23 cellular contexts compared by ENCODE assay signal in the genomic region with DNA sequence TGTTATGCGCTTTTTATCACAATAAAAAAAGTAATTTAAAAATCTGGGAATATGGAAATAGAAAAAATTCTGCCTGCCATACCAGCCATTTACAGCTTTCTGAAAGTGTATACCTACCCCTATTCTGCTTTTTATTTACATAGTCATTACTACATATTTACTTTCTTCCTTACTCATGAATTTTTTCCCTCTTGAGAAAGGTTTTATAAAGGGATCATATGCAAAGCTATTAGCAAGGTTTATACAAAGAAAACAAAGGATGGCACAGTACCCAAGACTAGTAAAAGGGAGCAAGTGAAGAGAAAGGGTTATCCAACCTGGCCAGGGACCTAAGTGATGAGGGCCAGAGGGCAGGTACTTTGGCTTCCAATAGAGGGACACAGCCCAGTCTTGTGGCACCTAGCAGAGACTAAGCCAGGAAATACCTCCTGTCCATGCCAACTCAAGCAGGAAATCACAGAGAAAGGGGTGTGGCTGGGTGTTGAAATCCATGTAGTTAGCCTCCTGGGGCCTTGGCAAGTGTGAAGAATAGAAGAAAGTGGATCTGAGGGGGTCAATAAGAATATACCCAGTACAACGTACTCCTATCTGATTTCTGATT.
A peak's percentile ranks its signal among the peaks of the same experiment; 100 is the strongest.
DNase-seq lines count a peak whose midpoint lies in the region; ATAC-seq and TF ChIP-seq lines count a peak whose summit lies in the region.
"Had no signal": no experiment of that assay in that cellular context is flagged by ENCODE, and none has a peak within 500 bp of the region (broad histone marks: within the 10 kb centered on the region; RNA-seq: fewer than 3 reads in every experiment).

No MANE protein-coding gene starts in this region.

- no peaks in the 10 kb centered on the region for H3K36me3 Mint-ChIP-seq in Calu3 (ENCODE audit: insufficient read depth, unreplicated experiment)
- H3K36me3 Mint-ChIP-seq in activated T-cell treated with anti-CD3 and anti-CD28 coated beads, Interleukin-2, amount 50 U/mL, for 24 hours (ENCODE audit: low read depth): no peaks in the 10 kb centered on the region
- H3K36me3 Mint-ChIP-seq in natural killer cell treated with Interleukin-12 subunit alpha and Interleukin-12 subunit beta and Interleukin-15 and Interleukin-18, amount 100 ng/mL, for 72 hours: no peaks in the 10 kb centered on the region
- H3K36me3 Mint-ChIP-seq: CD4-positive, alpha-beta memory T cell; immature natural killer cell had no signal

- H3K27ac Mint-ChIP-seq in Calu3 (ENCODE audit: unreplicated experiment): peak overlapping the region; percentile 69
- H3K27ac Mint-ChIP-seq in activated T-cell treated with anti-CD3 and anti-CD28 coated beads, Interleukin-2, amount 50 U/mL, for 24 hours: no peak overlapping the region
- no peak overlapping the region for H3K27ac Mint-ChIP-seq in natural killer cell treated with Interleukin-12 subunit alpha and Interleukin-12 subunit beta and Interleukin-15 and Interleukin-18, amount 100 ng/mL, for 72 hours
- H3K27ac Mint-ChIP-seq: activated CD4-positive, alpha-beta memory T cell treated with anti-CD3 and anti-CD28 coated beads, Interleukin-2, amount 10 ng/mL, durations not matched to agents 7 days and 5 days; activated naive CD4-positive, alpha-beta T cell treated with anti-CD3 and anti-CD28 coated beads for 36 hours; CD4-positive, alpha-beta memory T cell; HFFc6; immature natural killer cell; T-helper 17 cell had no signal

- intact Hi-C loops in Calu3 (cut with micrococcal nuclease; ENCODE audit: unreplicated experiment): no loop called here

- H3K9me3 Mint-ChIP-seq in Calu3 (ENCODE audit: low read depth, unreplicated experiment): peaks cover 2% of the 10 kb centered on the region
- peaks cover 2% of the 10 kb centered on the region for H3K9me3 Mint-ChIP-seq in activated T-cell treated with anti-CD3 and anti-CD28 coated beads, Interleukin-2, amount 50 U/mL, for 24 hours
- H3K9me3 Mint-ChIP-seq in natural killer cell treated with Interleukin-12 subunit alpha and Interleukin-12 subunit beta and Interleukin-15 and Interleukin-18, amount 100 ng/mL, for 72 hours: peaks cover 4% of the 10 kb centered on the region
- H3K9me3 Mint-ChIP-seq: activated CD4-positive, alpha-beta memory T cell treated with anti-CD3 and anti-CD28 coated beads, Interleukin-2, amount 10 ng/mL, durations not matched to agents 7 days and 5 days had no signal

- peak overlapping the region; percentile 57 for H3K27ac ChIP-seq in RWPE1
- H3K27ac ChIP-seq: esophagus squamous epithelium, KMS-11, WERI-Rb-1 had no signal

- no peak for ATAC-seq in natural killer cell treated with Interleukin-12 subunit alpha and Interleukin-12 subunit beta and Interleukin-15 and Interleukin-18, amount 100 ng/mL, for 72 hours
- no peak for ATAC-seq in GM18867 (IDR thresholded peaks at IDR 0.05; ENCODE audit: unreplicated experiment)
- ATAC-seq: T-helper 17 cell had no signal

- no peak overlapping the region for H3K4me3 Mint-ChIP-seq in Calu3 (ENCODE audit: low read depth, unreplicated experiment)
- H3K4me3 Mint-ChIP-seq in activated T-cell treated with anti-CD3 and anti-CD28 coated beads, Interleukin-2, amount 50 U/mL, for 24 hours: no peak overlapping the region
- H3K4me3 Mint-ChIP-seq in natural killer cell treated with Interleukin-12 subunit alpha and Interleukin-12 subunit beta and Interleukin-15 and Interleukin-18, amount 100 ng/mL, for 72 hours: no peak overlapping the region
- H3K4me3 Mint-ChIP-seq: activated CD4-positive, alpha-beta memory T cell treated with anti-CD3 and anti-CD28 coated beads, Interleukin-2, amount 10 ng/mL, durations not matched to agents 7 days and 5 days; activated naive CD4-positive, alpha-beta T cell treated with anti-CD3 and anti-CD28 coated beads for 36 hours; CD4-positive, alpha-beta memory T cell; HFFc6; immature natural killer cell; T-helper 17 cell had no signal

- TF ChIP-seq CTCF in Calu3 (IDR thresholded peaks at IDR 0.05; ENCODE audit: unreplicated experiment): no peak
- no peak for TF ChIP-seq CTCF in RWPE1 (conservative IDR thresholded peaks at IDR 0.05; ENCODE audit: low read depth)

- POLR2A ChIA-PET in RWPE1 (lab: Yijun Ruan, JAX; ENCODE audit: low non-redundant PET): no interaction called here

- H3K4me1 Mint-ChIP-seq in Calu3 (ENCODE audit: low read depth, unreplicated experiment): peaks cover 27% of the 10 kb centered on the region
- no peaks in the 10 kb centered on the region for H3K4me1 Mint-ChIP-seq in activated T-cell treated with anti-CD3 and anti-CD28 coated beads, Interleukin-2, amount 50 U/mL, for 24 hours (ENCODE audit: low read depth)
- H3K4me1 Mint-ChIP-seq in natural killer cell treated with Interleukin-12 subunit alpha and Interleukin-12 subunit beta and Interleukin-15 and Interleukin-18, amount 100 ng/mL, for 72 hours (ENCODE audit: low read depth in 2 of 2): no peaks in the 10 kb centered on the region
- H3K4me1 Mint-ChIP-seq: activated CD4-positive, alpha-beta memory T cell treated with anti-CD3 and anti-CD28 coated beads, Interleukin-2, amount 10 ng/mL, durations not matched to agents 7 days and 5 days; CD4-positive, alpha-beta memory T cell; immature natural killer cell; T-helper 17 cell had no signal

- no peaks in the 10 kb centered on the region for H3K27me3 Mint-ChIP-seq in Calu3 (ENCODE audit: unreplicated experiment)
- no peaks in the 10 kb centered on the region for H3K27me3 Mint-ChIP-seq in activated T-cell treated with anti-CD3 and anti-CD28 coated beads, Interleukin-2, amount 50 U/mL, for 24 hours
- H3K27me3 Mint-ChIP-seq in natural killer cell treated with Interleukin-12 subunit alpha and Interleukin-12 subunit beta and Interleukin-15 and Interleukin-18, amount 100 ng/mL, for 72 hours: no peaks in the 10 kb centered on the region
- H3K27me3 Mint-ChIP-seq: activated CD4-positive, alpha-beta memory T cell treated with anti-CD3 and anti-CD28 coated beads, Interleukin-2, amount 10 ng/mL, durations not matched to agents 7 days and 5 days; CD4-positive, alpha-beta memory T cell; T-helper 17 cell had no signal

- CTCF ChIA-PET in Calu3 (lab: Charles Lee): no interaction called here
- CTCF ChIA-PET in RWPE1 (lab: Yijun Ruan, JAX): interaction anchor here (0.9 kb wide), 1 partner anchor 47 kb away, joined by 6 read pairs; no protein-coding TSS in a partner anchor

- BruUV-seq in Calu3 (replicated peaks; lab: Mats Ljungman, UMichigan): no TSS peak

- DNase-seq in Calu3 (peak; percentile 49), M059J (ENCODE audit: low read depth) (peak; percentile 66), RWPE1 (ENCODE audit: low spot score) (peak; percentile 32), iPS-NIHi11 (ENCODE audit: low spot score) (peak; percentile 33), SKM-1 treated with dmso at 0.1 percent for 144 hours (lab: John Stamatoyannopoulos, UW; ENCODE audit: unreplicated experiment) (no peak)
- DNase-seq in activated T-cell treated with anti-CD3 and anti-CD28 coated beads, Interleukin-2, amount 50 U/mL, for 24 hours: no peak
- DNase-seq in natural killer cell treated with Interleukin-12 subunit alpha and Interleukin-12 subunit beta and Interleukin-15 and Interleukin-18, amount 100 ng/mL, for 72 hours (ENCODE audit: low spot score): no peak
- DNase-seq: activated CD4-positive, alpha-beta memory T cell treated with anti-CD3 and anti-CD28 coated beads, Interleukin-2, amount 10 ng/mL, durations not matched to agents 7 days and 5 days; activated naive CD4-positive, alpha-beta T cell treated with anti-CD3 and anti-CD28 coated beads for 36 hours; activated T-cell treated with anti-CD3 and anti-CD28 coated beads, Interleukin-2, amount 50 U/mL, for 1 hour; caudate nucleus; CD4-positive, alpha-beta memory T cell; DMS79; esophagus squamous epithelium; HFFc6; immature natural killer cell; NCI-H1436; NCI-H345; nucleus accumbens; T-helper 17 cell; WERI-Rb-1 had no signal

Comparison
In these comparisons a context has a peak if more than half of its experiments do, and no peak if none do; other contexts are left out.
1. DNase-seq: peak in Calu3 (single experiment), M059J (single experiment), RWPE1 (single experiment) and iPS-NIHi11 (single experiment); none in activated T-cell treated with anti-CD3 and anti-CD28 coated beads, Interleukin-2, amount 50 U/mL, for 24 hours (single experiment), SKM-1 treated with dmso at 0.1 percent for 144 hours (single experiment) and natural killer cell treated with Interleukin-12 subunit alpha and Interleukin-12 subunit beta and Interleukin-15 and Interleukin-18, amount 100 ng/mL, for 72 hours (single experiment).